In genomic region chr3:4492240-4493007, GRCh38 we compare ENCODE assay signal across 1 cellular context.
A peak's percentile ranks its signal among the peaks of the same experiment; 100 is the strongest.
TF ChIP-seq lines count a peak whose summit lies in the region.

No MANE protein-coding gene starts in this region.

TF ChIP-seq in K562, 482 proteins besides CTCF, POLR2A, EP300 and RAD21 (continued from another document and continues in another):
- TF ChIP-seq ARID3A (IDR thresholded peaks at IDR 0.05; ENCODE audit: borderline replicate concordance, low read depth, low read length): no peak
- TF ChIP-seq SMARCE1 (IDR thresholded peaks at IDR 0.05): peak; percentile 31; the same call in 1 of the 2 replicates
- TF ChIP-seq HNRNPLL (IDR thresholded peaks at IDR 0.05; ENCODE audit: low read depth, low read length, poor library complexity, severe bottlenecking): peak; percentile 44
- no peak for TF ChIP-seq SAFB2 (IDR thresholded peaks at IDR 0.05; ENCODE audit: borderline replicate concordance, low read depth, low read length, severe bottlenecking)
- TF ChIP-seq NEUROD1 (IDR thresholded peaks at IDR 0.05; ENCODE audit: borderline replicate concordance, low read depth, low read length, partially characterized antibody): peak; percentile 10
- peak; percentile 38 for TF ChIP-seq BRD9 (IDR thresholded peaks at IDR 0.05; ENCODE audit: low read depth, partially characterized antibody)
- no peak for TF ChIP-seq POLR2H (tag; IDR thresholded peaks at IDR 0.05; ENCODE audit: low read depth)
- TF ChIP-seq FOXA3 (CRISPR knock-in tag; conservative IDR thresholded peaks at IDR 0.05 in 1 of 2, IDR thresholded peaks at IDR 0.05 in 1 of 2): peak; percentile 54 to 86
- TF ChIP-seq ZNF609 (CRISPR knock-in tag; IDR thresholded peaks at IDR 0.05; ENCODE audit: borderline replicate concordance): no peak
- TF ChIP-seq SREBF2 (CRISPR knock-in tag; IDR thresholded peaks at IDR 0.05): no peak
- no peak for TF ChIP-seq FOXA1 (IDR thresholded peaks at IDR 0.05; ENCODE audit: borderline replicate concordance)
- no peak for TF ChIP-seq ETV6 (IDR thresholded peaks at IDR 0.05; ENCODE audit: borderline replicate concordance in 1 of 2, low read depth in 2 of 2, low read length in 1 of 2)
- TF ChIP-seq ETV6 (CRISPR knock-in tag; IDR thresholded peaks at IDR 0.05; ENCODE audit: borderline replicate concordance): no peak
- 0 out of 2 replicates have a peak, but pooled peaks have one; percentile 22 for TF ChIP-seq ATF4 (CRISPR knock-in tag; IDR thresholded peaks at IDR 0.05)
- TF ChIP-seq ZNF695 (CRISPR knock-in tag; IDR thresholded peaks at IDR 0.05): peak; percentile 35; the same call in 1 of the 2 replicates
- TF ChIP-seq E2F1 (CRISPR knock-in tag; IDR thresholded peaks at IDR 0.05): 0 out of 2 replicates have a peak, but pooled peaks have one; percentile 16
- TF ChIP-seq ZNF121 (CRISPR knock-in tag; conservative IDR thresholded peaks at IDR 0.05): 0 out of 2 replicates have a peak, but pooled peaks have one; percentile 6
- TF ChIP-seq FOXP1 (CRISPR knock-in tag; IDR thresholded peaks at IDR 0.05): no peak
- TF ChIP-seq ZBTB49 (CRISPR knock-in tag; IDR thresholded peaks at IDR 0.05; ENCODE audit: borderline replicate concordance): peak; percentile 58; the same call in 1 of the 2 replicates
- 0 out of 2 replicates have a peak, but pooled peaks have one; percentile 34 for TF ChIP-seq ZBTB7A (IDR thresholded peaks at IDR 0.05; ENCODE audit: borderline replicate concordance, control insufficient read depth, low read depth, low read length)
- TF ChIP-seq SMARCA4 (IDR thresholded peaks at IDR 0.05): 0 out of 2 replicates have a peak, but pooled peaks have one; percentile 21
- 0 out of 2 replicates have a peak, but pooled peaks have one; percentile 47 for TF ChIP-seq ZBTB43 (CRISPR knock-in tag; IDR thresholded peaks at IDR 0.05)
- 0 out of 2 replicates have a peak, but pooled peaks have one; percentile 5 for TF ChIP-seq ZNF12 (CRISPR knock-in tag; IDR thresholded peaks at IDR 0.05)
- TF ChIP-seq FOXK2 (conservative IDR thresholded peaks at IDR 0.05 in 1 of 2, IDR thresholded peaks at IDR 0.05 in 1 of 2; ENCODE audit: low read depth in 2 of 2): 0 out of 4 replicates have a peak, but pooled peaks of 1 of the 2 experiments have one; percentile 17
- TF ChIP-seq E2F6 (IDR thresholded peaks at IDR 0.05; ENCODE audit: borderline replicate concordance in 1 of 2, extremely low read depth in 1 of 2, insufficient read depth in 1 of 2, insufficient read length in 1 of 2, low read depth in 1 of 2, low read length in 1 of 2, poor library complexity in 1 of 2, severe bottlenecking in 1 of 2): peak in 1 of 2 experiments; percentile 11
- TF ChIP-seq CTBP1 (IDR thresholded peaks at IDR 0.05; ENCODE audit: borderline replicate concordance): peak; percentile 34; the same call in 1 of the 2 replicates
- no peak for TF ChIP-seq TFAP4 (CRISPR knock-in tag; IDR thresholded peaks at IDR 0.05; ENCODE audit: borderline replicate concordance)
- peak; percentile 12; the same call in 1 of the 2 replicates for TF ChIP-seq BCOR (IDR thresholded peaks at IDR 0.05)
- peak; percentile 42 for TF ChIP-seq SAP30 (IDR thresholded peaks at IDR 0.05; ENCODE audit: borderline replicate concordance, insufficient read depth, low read depth, low read length, poor library complexity, severe bottlenecking)
- no peak for TF ChIP-seq ILF3 (IDR thresholded peaks at IDR 0.05; ENCODE audit: borderline replicate concordance)
- TF ChIP-seq BHLHE40 (IDR thresholded peaks at IDR 0.05; ENCODE audit: low read length): peak; percentile 90
- TF ChIP-seq COPS2 (conservative IDR thresholded peaks at IDR 0.05): no peak
- peak; percentile 65; the same call in 1 of the 2 replicates for TF ChIP-seq HES1 (IDR thresholded peaks at IDR 0.05; ENCODE audit: low read depth)
- TF ChIP-seq ETV5 (CRISPR knock-in tag; IDR thresholded peaks at IDR 0.05; ENCODE audit: low read depth): 0 out of 2 replicates have a peak, but pooled peaks have one; percentile 16
- TF ChIP-seq ZNF224 (CRISPR knock-in tag; IDR thresholded peaks at IDR 0.05): peak; percentile 60; the same call in 1 of the 2 replicates
- TF ChIP-seq ESRRA (IDR thresholded peaks at IDR 0.05; ENCODE audit: borderline replicate concordance, low read depth): peak; percentile 53; the same call in 1 of the 2 replicates
- no peak for TF ChIP-seq ZNF174 (CRISPR knock-in tag; IDR thresholded peaks at IDR 0.05)
- peak; percentile 14 for TF ChIP-seq CTCFL (IDR thresholded peaks at IDR 0.05; ENCODE audit: borderline replicate concordance, insufficient read depth, low read depth, low read length, poor library complexity, severe bottlenecking)
